In the genomic region with DNA sequence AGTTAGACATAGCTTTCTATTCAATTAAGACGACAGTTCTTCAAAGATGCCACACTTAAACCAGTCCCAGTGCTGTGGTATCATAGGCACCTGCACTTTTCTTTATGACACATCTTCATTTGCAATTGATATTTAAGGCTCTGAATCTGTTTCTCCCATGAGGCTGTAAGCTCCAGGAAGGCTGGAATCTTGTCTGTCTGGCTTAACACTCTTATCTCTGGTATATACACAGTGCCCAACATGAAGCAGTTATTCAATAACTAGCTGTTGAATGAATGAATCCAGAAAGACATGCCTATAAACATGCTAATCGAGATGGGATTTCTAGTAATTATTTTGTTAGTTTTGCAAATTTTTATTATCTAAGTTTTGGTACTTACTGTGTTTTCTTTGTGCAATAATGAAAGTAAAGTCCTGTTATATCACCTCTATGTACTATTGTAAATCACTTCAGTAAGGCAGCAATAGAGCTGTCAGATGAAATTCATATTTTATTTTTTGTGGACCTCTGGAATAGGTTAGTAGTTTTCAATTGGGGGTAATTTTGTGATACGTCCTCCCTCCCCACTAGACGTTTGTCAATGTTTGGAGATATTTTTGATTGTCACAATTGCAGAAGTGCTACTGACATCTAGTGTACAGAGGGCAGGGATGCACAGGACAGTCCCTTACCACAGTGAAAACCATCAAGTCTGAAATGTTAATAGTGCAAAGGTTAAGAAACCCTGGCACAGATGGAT, we compare ENCODE assay signal across 9 cellular contexts. TPM values are rescaled to one million over a fixed set of nuclear protein-coding genes. Genes with fewer than 3 reads are reported as not detected.
DNase-seq lines count a peak whose midpoint lies in the region; ATAC-seq and TF ChIP-seq lines count a peak whose summit lies in the region.
"Had no signal": no experiment of that assay in that cellular context is flagged by ENCODE, and none has a peak within 500 bp of the region (broad histone marks: within the 10 kb centered on the region; RNA-seq: fewer than 3 reads in every experiment).

No MANE protein-coding gene starts in this region.

- H3K4me1 Mint-ChIP-seq in T-helper 2 cell treated with Interferon-gamma antibody and Interleukin-4, amounts not matched to agents 5 μg/mL and 100 μg/mL, for 36 hours (ENCODE audit: low read depth): no peaks in the 10 kb centered on the region

- H3K4me1 ChIP-seq in SK-N-SH (ENCODE audit: control insufficient read depth in 1 of 2, insufficient read depth in 2 of 2, low read depth in 1 of 2, low read length in 1 of 2): no peaks in the 10 kb centered on the region; a peak in 2 of 4 replicates

- H3K4me3 Mint-ChIP-seq in T-helper 2 cell treated with Interferon-gamma antibody and Interleukin-4, amounts not matched to agents 5 μg/mL and 100 μg/mL, for 36 hours: no peak overlapping the region

- CTCF ChIA-PET in SK-N-SH (lab: Yijun Ruan, JAX): interaction anchor here (0.6 to 7.2 kb wide), 11 partner anchors 9 to 221 kb away, joined by 3 to 66 read pairs (median 4); no protein-coding TSS in a partner anchor

- H3K27ac ChIP-seq in SK-N-SH (ENCODE audit: low read depth in 2 of 2, low read length in 1 of 2): no peak overlapping the region
- H3K27ac ChIP-seq: BLaER1 had no signal

- no peaks in the 10 kb centered on the region for H3K9me3 Mint-ChIP-seq in T-helper 2 cell treated with Interferon-gamma antibody and Interleukin-4, amounts not matched to agents 5 μg/mL and 100 μg/mL, for 36 hours

- H3K27me3 Mint-ChIP-seq in T-helper 2 cell treated with Interferon-gamma antibody and Interleukin-4, amounts not matched to agents 5 μg/mL and 100 μg/mL, for 36 hours (ENCODE audit: low read depth): peaks cover 12% of the 10 kb centered on the region

- no peaks in the 10 kb centered on the region for H4K20me1 ChIP-seq in SK-N-SH (ENCODE audit: insufficient read depth)
- H4K20me1 ChIP-seq: BLaER1 had no signal

- peak; percentile 11 for DNase-seq in NCI-H82 (lab: John Stamatoyannopoulos, UW)
- no peak for DNase-seq in NCI-H82 treated with DMSO at 0.1 percent for 48 hours (lab: John Stamatoyannopoulos, UW; ENCODE audit: unreplicated experiment)
- DNase-seq in SK-N-SH: peak; percentile 9
- DNase-seq in kidney epithelial cell (ENCODE audit: low read depth): no peak
- no peak for DNase-seq in activated effector memory CD4-positive, alpha-beta T cell treated with anti-CD3 and anti-CD28 coated beads, Interleukin-2, amount 50 U/mL, for 16 hours
- no peak for DNase-seq in posterior vena cava (ENCODE audit: low spot score)
- no peak for DNase-seq in T-helper 2 cell treated with Interferon-gamma antibody and Interleukin-4, amounts not matched to agents 5 μg/mL and 100 μg/mL, for 36 hours (ENCODE audit: low spot score)

- H3K9me3 ChIP-seq in SK-N-SH: no peaks in the 10 kb centered on the region
- H3K9me3 ChIP-seq: BLaER1 had no signal

- H3K27me3 ChIP-seq in SK-N-SH (ENCODE audit: insufficient read depth) (no peaks in the 10 kb centered on the region), kidney epithelial cell (ENCODE audit: control insufficient read depth, insufficient read depth, low read length) (no peaks in the 10 kb centered on the region)
- H3K27me3 ChIP-seq: BLaER1 had no signal

- no peaks in the 10 kb centered on the region for H3F3A ChIP-seq in SK-N-SH (replicated peaks; ENCODE audit: insufficient read depth)

- H3K36me3 Mint-ChIP-seq in T-helper 2 cell treated with Interferon-gamma antibody and Interleukin-4, amounts not matched to agents 5 μg/mL and 100 μg/mL, for 36 hours (ENCODE audit: low read depth): no peaks in the 10 kb centered on the region

- TF ChIP-seq RAD21 in SK-N-SH (IDR thresholded peaks at IDR 0.05; ENCODE audit: low read length): peak; percentile 75

- no peak overlapping the region for H3K9ac ChIP-seq in SK-N-SH
- H3K9ac ChIP-seq: BLaER1 had no signal

- TF ChIP-seq EP300 in SK-N-SH (IDR thresholded peaks at IDR 0.05; ENCODE audit: borderline replicate concordance in 1 of 2, low read depth in 1 of 2, low read length in 1 of 2): no peak

- H3K36me3 ChIP-seq in SK-N-SH (replicated peaks in 1 of 2; ENCODE audit: control insufficient read depth in 1 of 2, insufficient read depth in 2 of 2, low read length in 1 of 2) (no peaks in the 10 kb centered on the region), kidney epithelial cell (ENCODE audit: control insufficient read depth, insufficient read depth, low read length) (no peaks in the 10 kb centered on the region)
- H3K36me3 ChIP-seq: BLaER1 had no signal

- H3K4me2 ChIP-seq in SK-N-SH: peak overlapping the region; percentile 16; the same call in 1 of the 2 replicates
- H3K4me2 ChIP-seq: BLaER1 had no signal

- H3K27ac Mint-ChIP-seq in T-helper 2 cell treated with Interferon-gamma antibody and Interleukin-4, amounts not matched to agents 5 μg/mL and 100 μg/mL, for 36 hours: no peak overlapping the region

- 18% methylated on average over 4 of the region's 4 CpGs for WGBS in SK-N-SH (ENCODE audit: low lambda C conversion rate)

- TF ChIP-seq CTCF in SK-N-SH (IDR thresholded peaks at IDR 0.05): peak; percentile 60
- peak; percentile 60 for TF ChIP-seq CTCF in kidney epithelial cell (IDR thresholded peaks at IDR 0.05; ENCODE audit: insufficient read depth, low read length, poor library complexity, severe bottlenecking)

- POLR2A ChIA-PET in SK-N-SH (lab: Yijun Ruan, JAX): no interaction called here

- no peaks in the 10 kb centered on the region for H3K9me2 ChIP-seq in SK-N-SH

- no peak overlapping the region for H2AFZ ChIP-seq in SK-N-SH (ENCODE audit: low read depth)

- ATAC-seq in HG03159 (IDR thresholded peaks at IDR 0.05; ENCODE audit: unreplicated experiment): peak; percentile 82

- H3K79me2 ChIP-seq in SK-N-SH (ENCODE audit: insufficient read depth): no peaks in the 10 kb centered on the region

- H3K4me3 ChIP-seq in SK-N-SH (ENCODE audit: low read depth in 2 of 2, low read length in 1 of 2) (peak overlapping the region; percentile 16 to 19; a peak in 2 of 4 replicates), kidney epithelial cell (ENCODE audit: low read depth, low read length) (no peak overlapping the region)
- H3K4me3 ChIP-seq: BLaER1 had no signal

- intact Hi-C loops in posterior vena cava (cut with DNase I): no loop called here

TF ChIP-seq in SK-N-SH, 30 proteins besides CTCF, POLR2A, EP300 and RAD21:
- TF ChIP-seq SMC3 (IDR thresholded peaks at IDR 0.05; ENCODE audit: low read depth, low read length) (peak; percentile 57), FOXM1 (IDR thresholded peaks at IDR 0.05; ENCODE audit: low read depth) (no peak)

RNA-seq across cellular contexts. Expression of gene STEAP4, which starts 51.3 kb away (rescaled TPM):
- polyA plus RNA-seq in SK-N-SH (2012; rRNA removed): not detected in 2 replicates
- not detected in 2 replicates for polyA plus RNA-seq in SK-N-SH (2012; cell fraction: cytosol; rRNA removed)
- polyA plus RNA-seq in SK-N-SH (2012; cell fraction: nucleus; rRNA removed): not detected in 2 replicates
- total RNA-seq in kidney epithelial cell (1.7 and 2.3 TPM in 2 replicates), posterior vena cava (100 to 1,000 TPM; 124 to 202 TPM)

Comparison
In these comparisons a context has a peak if more than half of its experiments do, and no peak if none do; other contexts are left out.
1. DNase-seq: peak in NCI-H82 (single experiment) and SK-N-SH (single experiment); none in NCI-H82 treated with DMSO at 0.1 percent for 48 hours (single experiment), kidney epithelial cell (single experiment), activated effector memory CD4-positive, alpha-beta T cell treated with anti-CD3 and anti-CD28 coated beads, Interleukin-2, amount 50 U/mL, for 16 hours (single experiment), posterior vena cava (single experiment) and T-helper 2 cell treated with Interferon-gamma antibody and Interleukin-4, amounts not matched to agents 5 μg/mL and 100 μg/mL, for 36 hours (single experiment).
2. RNA of gene STEAP4, which starts 51.3 kb away (total RNA-seq): 124 to 202 TPM in posterior vena cava; 1.7 to 2.3 TPM in kidney epithelial cell; every median in the first group is over 10 times any median in the second.